ENCODE assay signal across 8 cellular contexts in the genomic region with DNA sequence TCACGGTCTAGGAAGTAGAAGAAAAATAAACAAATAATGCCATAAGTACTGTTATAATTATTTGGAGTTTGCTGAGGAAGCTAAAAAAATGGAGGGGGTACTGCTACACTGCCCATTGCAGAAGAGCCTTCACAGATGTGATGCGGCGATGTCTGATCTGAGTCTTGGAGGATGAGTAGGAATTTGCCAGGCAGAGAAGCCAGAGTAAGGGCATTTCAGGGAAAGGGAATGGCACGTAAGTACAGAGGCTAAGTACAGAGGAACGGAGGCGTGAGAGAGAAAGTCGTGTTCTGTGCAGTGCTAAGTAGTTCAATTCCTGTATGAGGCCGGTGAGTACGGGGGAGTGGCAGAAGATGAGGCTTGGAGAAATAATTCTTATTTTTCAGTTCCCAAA. TPM values are rescaled to one million over a fixed set of nuclear protein-coding genes. Genes with fewer than 3 reads are reported as not detected.
DNase-seq lines count a peak whose midpoint lies in the region; ATAC-seq and TF ChIP-seq lines count a peak whose summit lies in the region.

No MANE protein-coding gene starts in this region.

- TF ChIP-seq CTCF in Peyer's patch (IDR thresholded peaks at IDR 0.05) (no peak), nephron progenitor cell (IDR thresholded peaks at IDR 0.05) (no peak)

- no peak for ATAC-seq in HG03432 (IDR thresholded peaks at IDR 0.05; ENCODE audit: unreplicated experiment)

- H3K27me3 Mint-ChIP-seq in activated naive CD4-positive, alpha-beta T cell treated with anti-CD3 and anti-CD28 coated beads, Interleukin-2, amount 50 U/mL, for 24 hours = no peaks in the 10 kb centered on the region
- peaks cover 45% of the 10 kb centered on the region for H3K27me3 Mint-ChIP-seq in nephron progenitor cell (ENCODE audit: low read depth, poor library complexity)

- peak overlapping the region; percentile 1 for H3K9ac ChIP-seq in endocrine pancreas (ENCODE audit: control insufficient read depth, insufficient read depth, low read length)

- H3K4me3 ChIP-seq in Peyer's patch = peak overlapping the region; percentile 70 to 99 (median 90)
- peak overlapping the region; percentile 76 for H3K4me3 ChIP-seq in endocrine pancreas (ENCODE audit: control insufficient read depth, insufficient read depth, low read length)

- DNase-seq in activated naive CD4-positive, alpha-beta T cell treated with Interleukin-2 at 50 U/mL for 16 hours = no peak
- DNase-seq in Peyer's patch = peak in 2 of 3 donors; percentile 7 to 45
- DNase-seq in nephron progenitor cell = no peak
- no peak for DNase-seq in NCI-H128 (lab: John Stamatoyannopoulos, UW; ENCODE audit: unreplicated experiment)
- no peak for DNase-seq in KG1 (lab: John Stamatoyannopoulos, UW)

- no peaks in the 10 kb centered on the region for H3K9me3 ChIP-seq in Peyer's patch
- no peaks in the 10 kb centered on the region for H3K9me3 ChIP-seq in endocrine pancreas (ENCODE audit: control insufficient read depth, low read length)

- peaks cover 0 to 35% (median 7%) of the 10 kb centered on the region in 4 donors for H3K4me1 ChIP-seq in Peyer's patch
- no peaks in the 10 kb centered on the region for H3K4me1 ChIP-seq in endocrine pancreas (ENCODE audit: control insufficient read depth, insufficient read depth, low read length)

- TF ChIP-seq POLR2A in Peyer's patch (IDR thresholded peaks at IDR 0.05) = no peak

- H3K4me3 Mint-ChIP-seq in activated naive CD4-positive, alpha-beta T cell treated with anti-CD3 and anti-CD28 coated beads, Interleukin-2, amount 50 U/mL, for 24 hours = peak overlapping the region; percentile 95
- H3K4me3 Mint-ChIP-seq in nephron progenitor cell = peak overlapping the region; percentile 94

- H3K27me3 ChIP-seq in Peyer's patch = no peaks in the 10 kb centered on the region
- H3K27me3 ChIP-seq in endocrine pancreas (ENCODE audit: control insufficient read depth, insufficient read depth, low read length) = no peaks in the 10 kb centered on the region

- H3K27ac ChIP-seq in Peyer's patch = peak overlapping the region in 3 of 4 donors; percentile 2 to 98 (median 92)

- H3K9me3 Mint-ChIP-seq in activated naive CD4-positive, alpha-beta T cell treated with anti-CD3 and anti-CD28 coated beads, Interleukin-2, amount 50 U/mL, for 24 hours = no peaks in the 10 kb centered on the region
- H3K9me3 Mint-ChIP-seq in nephron progenitor cell = no peaks in the 10 kb centered on the region

- no peaks in the 10 kb centered on the region for H3K36me3 ChIP-seq in Peyer's patch
- H3K36me3 ChIP-seq in endocrine pancreas (ENCODE audit: control insufficient read depth, insufficient read depth, low read length) = no peaks in the 10 kb centered on the region

- peaks cover 41% of the 10 kb centered on the region for H3K4me1 Mint-ChIP-seq in activated naive CD4-positive, alpha-beta T cell treated with anti-CD3 and anti-CD28 coated beads, Interleukin-2, amount 50 U/mL, for 24 hours
- H3K4me1 Mint-ChIP-seq in nephron progenitor cell = peaks cover 26% of the 10 kb centered on the region

- peak overlapping the region; percentile 76 for H3K27ac Mint-ChIP-seq in activated naive CD4-positive, alpha-beta T cell treated with anti-CD3 and anti-CD28 coated beads, Interleukin-2, amount 50 U/mL, for 24 hours
- H3K27ac Mint-ChIP-seq in nephron progenitor cell = no peak overlapping the region

- H3K36me3 Mint-ChIP-seq in activated naive CD4-positive, alpha-beta T cell treated with anti-CD3 and anti-CD28 coated beads, Interleukin-2, amount 50 U/mL, for 24 hours = peaks cover 3% of the 10 kb centered on the region
- peaks cover 4% of the 10 kb centered on the region for H3K36me3 Mint-ChIP-seq in nephron progenitor cell (ENCODE audit: low read depth)

RNA-seq across cellular contexts. Expression of a gene that starts 0.7 kb away (rescaled TPM):
- 100 to 1,000 TPM in 2 of 4 donors, 10 to 100 TPM in 2; 64.8 to 120 (median 98.3) TPM for total RNA-seq in Peyer's patch

RNA-seq across cellular contexts. Expression of a gene that starts 50.2 kb away (rescaled TPM):
- 100 to 1,000 TPM; 114 to 340 (median 178) TPM for total RNA-seq in Peyer's patch

Comparison
In these comparisons a context has a peak if more than half of its experiments do, and no peak if none do; other contexts are left out.
1. DNase-seq: peak in Peyer's patch (2 of 3); none in activated naive CD4-positive, alpha-beta T cell treated with Interleukin-2 at 50 U/mL for 16 hours (single experiment), nephron progenitor cell (single experiment), NCI-H128 (single experiment) and KG1 (single experiment).